ENCODE assay signal across 16 cellular contexts in the genomic region with DNA sequence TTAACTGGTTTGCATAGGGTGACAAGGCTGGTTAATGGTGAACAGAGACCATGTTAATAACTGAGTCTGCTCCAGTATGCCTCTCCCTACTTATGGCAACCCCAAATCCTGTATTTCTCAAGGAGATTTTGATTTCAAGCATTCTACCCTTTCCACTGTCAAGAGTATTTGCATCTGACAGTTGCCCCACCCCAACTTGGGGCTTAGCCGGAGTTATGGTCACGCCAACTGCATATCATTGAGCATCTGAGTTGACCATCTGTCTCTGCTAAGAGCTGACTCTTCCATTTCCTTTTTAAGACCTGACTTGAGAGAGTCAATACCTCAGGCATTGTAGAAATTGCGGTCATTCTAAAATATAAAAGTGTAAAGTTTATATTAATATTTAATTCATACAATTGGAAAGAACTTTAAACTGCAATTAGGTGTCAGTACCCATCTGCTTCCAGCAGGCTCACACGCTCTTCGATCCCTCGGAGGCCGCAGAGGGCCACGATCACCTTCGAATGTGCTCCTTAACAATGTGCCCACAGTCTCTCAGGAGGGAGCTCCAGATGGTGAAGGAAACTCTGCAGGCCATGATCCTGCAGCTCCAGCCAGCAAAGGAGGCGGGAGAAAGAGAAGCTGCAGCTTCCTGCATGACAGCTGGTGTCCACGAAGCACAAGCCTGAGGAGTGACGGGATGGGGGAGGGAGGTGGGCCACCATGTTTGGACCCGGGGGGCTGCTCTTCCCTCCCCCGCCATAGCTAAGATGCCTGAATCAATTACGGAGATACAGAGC.
DNase-seq lines count a peak whose midpoint lies in the region; ATAC-seq, FAIRE-seq and TF ChIP-seq lines count a peak whose summit lies in the region.
"Had no signal": no experiment of that assay in that cellular context is flagged by ENCODE, and none has a peak within 500 bp of the region (broad histone marks: within the 10 kb centered on the region; RNA-seq: fewer than 3 reads in every experiment).

No MANE protein-coding gene starts in this region.

- no peak for TF ChIP-seq CTCF in GM23338 (conservative IDR thresholded peaks at IDR 0.05; ENCODE audit: low read depth in 2 of 2)
- no peak for TF ChIP-seq CTCF in H1 (IDR thresholded peaks at IDR 0.05; ENCODE audit: control extremely low read depth in 1 of 3, insufficient read depth in 1 of 3, low read depth in 1 of 3, low read length in 3 of 3)
- TF ChIP-seq CTCF in neural progenitor cell (IDR thresholded peaks at IDR 0.05) = no peak
- no peak for TF ChIP-seq CTCF in foreskin fibroblast (IDR thresholded peaks at IDR 0.05; ENCODE audit: low read depth, low read length)

- H4K20me1 ChIP-seq in GM23338 (replicated peaks; ENCODE audit: insufficient read depth) (no peaks in the 10 kb centered on the region), H1 (replicated peaks in 1 of 2; ENCODE audit: control insufficient read depth in 1 of 2, insufficient read depth in 2 of 2, low read length in 2 of 2) (no peaks in the 10 kb centered on the region), neural progenitor cell (ENCODE audit: low read depth) (no peaks in the 10 kb centered on the region)

- 0 out of 2 replicates have a peak, but pooled peaks cover 4% of the 10 kb centered on the region for H3K9me2 ChIP-seq in GM23338 (ENCODE audit: insufficient read depth)

- WGBS in H1 (ENCODE audit: extremely low coverage in 1 of 2, insufficient coverage in 1 of 2, insufficient read length in 1 of 2, insufficient replicate concordance in 2 of 2, low coverage in 1 of 2, low lambda C conversion rate in 2 of 2, missing lambda C conversion rate in 1 of 2), 2 experiments = 88% methylated on average over 13 of the region's 15 CpGs; no CpG with 5 or more reads in 1 of the 2 experiments

- no peak overlapping the region for H4K8ac ChIP-seq in H1 (ENCODE audit: extremely low read depth, insufficient read depth, low read length)

- H3K56ac ChIP-seq in H1 (replicated peaks; ENCODE audit: insufficient read length, low read depth, low read length) = no peak overlapping the region

- ATAC-seq in GM23338 = peak; percentile 76

- H3K4me2 ChIP-seq in GM23338 = no peak overlapping the region
- no peak overlapping the region for H3K4me2 ChIP-seq in H1 (ENCODE audit: insufficient read depth in 1 of 2, low read depth in 2 of 2, low read length in 2 of 2)
- H3K4me2 ChIP-seq in neural progenitor cell = no peak overlapping the region
- H3K4me2 ChIP-seq: PC-9 had no signal

- H3K79me1 ChIP-seq in H1 (ENCODE audit: low read depth, low read length) = no peaks in the 10 kb centered on the region

- H2AK5ac ChIP-seq in H1 (ENCODE audit: low read depth, low read length) = no peak overlapping the region

- no peak overlapping the region for H3K23ac ChIP-seq in H1 (ENCODE audit: insufficient read length)

- CTCF ChIA-PET in H1 (lab: Charles Lee; ENCODE audit: partially characterized antibody) = interaction anchor here (1.0 kb wide), 1 partner anchor 8 kb away, joined by 3 read pairs; no protein-coding TSS in a partner anchor

- H3K27me3 Mint-ChIP-seq in GM23338 (ENCODE audit: insufficient read depth, low read depth, poor library complexity) (no peaks in the 10 kb centered on the region), neural progenitor cell (ENCODE audit: insufficient read depth, low read depth) (no peaks in the 10 kb centered on the region), immature natural killer cell (ENCODE audit: low read depth in 3 of 3) (peaks cover 0 to 4% (median 0%) of the 10 kb centered on the region in 3 donors)

- H3K4me1 ChIP-seq in GM23338 (ENCODE audit: insufficient read depth) = peaks cover 7% of the 10 kb centered on the region; the same call in 1 of the 2 replicates
- peaks cover 0 to 6% (median 0%) of the 10 kb centered on the region in 4 experiments; a peak in 1 of 7 replicates for H3K4me1 ChIP-seq in H1 (replicated peaks in 1 of 4; ENCODE audit: control insufficient read depth in 3 of 4, insufficient read depth in 4 of 4, low read length in 3 of 4)
- H3K4me1 ChIP-seq in neural progenitor cell = no peaks in the 10 kb centered on the region

- no peaks in the 10 kb centered on the region for H3K36me3 Mint-ChIP-seq in GM23338 (ENCODE audit: low read depth)
- H3K36me3 Mint-ChIP-seq in neural progenitor cell = no peaks in the 10 kb centered on the region
- peaks cover 0 to 11% (median 0%) of the 10 kb centered on the region in 3 donors for H3K36me3 Mint-ChIP-seq in immature natural killer cell

- no peak overlapping the region for H4K5ac ChIP-seq in H1 (ENCODE audit: insufficient read length, low read depth, low read length)

- H3F3A ChIP-seq in GM23338 (replicated peaks; ENCODE audit: low read depth) (peaks cover 6% of the 10 kb centered on the region; the same call in 1 of the 2 replicates), neural progenitor cell (ENCODE audit: low read depth) (no peaks in the 10 kb centered on the region)

- H2BK15ac ChIP-seq in H1 (ENCODE audit: low read length) = no peak overlapping the region

- no peaks in the 10 kb centered on the region for H3K79me2 ChIP-seq in GM23338 (replicated peaks; ENCODE audit: insufficient read depth)
- H3K79me2 ChIP-seq in H1 (ENCODE audit: control insufficient read depth in 1 of 2, insufficient read depth in 2 of 2, low read length in 2 of 2) = no peaks in the 10 kb centered on the region
- no peaks in the 10 kb centered on the region for H3K79me2 ChIP-seq in neural progenitor cell (ENCODE audit: low read depth)

- H3K14ac ChIP-seq in H1 (ENCODE audit: insufficient read length) = no peak overlapping the region

- no peak overlapping the region for H2BK5ac ChIP-seq in H1 (ENCODE audit: low read depth, low read length)

- no peaks in the 10 kb centered on the region for H3K23me2 ChIP-seq in H1 (ENCODE audit: low read depth, low read length)

- H3K4me1 Mint-ChIP-seq in GM23338 = peaks cover 12% of the 10 kb centered on the region
- peaks cover 27% of the 10 kb centered on the region for H3K4me1 Mint-ChIP-seq in neural progenitor cell
- no peaks in the 10 kb centered on the region for H3K4me1 Mint-ChIP-seq in immature natural killer cell
- H3K4me1 Mint-ChIP-seq: CD14-positive monocyte had no signal

- H3K27ac Mint-ChIP-seq in GM23338 = no peak overlapping the region
- peak overlapping the region; percentile 64 for H3K27ac Mint-ChIP-seq in neural progenitor cell
- no peak overlapping the region for H3K27ac Mint-ChIP-seq in immature natural killer cell

- H3K9me3 ChIP-seq in H1 (ENCODE audit: insufficient read depth in 2 of 2, low read depth in 1 of 2, low read length in 1 of 2) (peaks cover 0 to 4% of the 10 kb centered on the region in 2 experiments; a peak in 1 of 4 replicates), neural progenitor cell (ENCODE audit: low read depth) (no peaks in the 10 kb centered on the region)

- no peaks in the 10 kb centered on the region for H3K27me3 ChIP-seq in GM23338 (ENCODE audit: insufficient read depth)
- H3K27me3 ChIP-seq in H1 (replicated peaks in 1 of 4; ENCODE audit: control insufficient read depth in 3 of 4, extremely low read depth in 1 of 4, insufficient read depth in 3 of 4, low read length in 3 of 4) = no peaks in the 10 kb centered on the region
- H3K27me3 ChIP-seq in neural progenitor cell = no peaks in the 10 kb centered on the region

- no peak overlapping the region for H3K18ac ChIP-seq in H1 (ENCODE audit: extremely low read depth, low read length)

- H2AFZ ChIP-seq in GM23338 (no peak overlapping the region), H1 (ENCODE audit: low read length) (no peak overlapping the region), neural progenitor cell (replicated peaks) (no peak overlapping the region)
- H2AFZ ChIP-seq: PC-9 had no signal

- no peak for TF ChIP-seq EP300 in H1 (IDR thresholded peaks at IDR 0.05; ENCODE audit: borderline replicate concordance in 1 of 2, low read depth in 2 of 2, low read length in 2 of 2)

- H3K4me3 ChIP-seq in GM23338 (no peak overlapping the region), H1 (ENCODE audit: extremely low read depth in 1 of 4, insufficient read depth in 2 of 4, low read depth in 3 of 4, low read length in 4 of 4) (no peak overlapping the region), neural progenitor cell (no peak overlapping the region), foreskin fibroblast (ENCODE audit: low read depth in 1 of 2, low read length in 2 of 2) (no peak overlapping the region)
- H3K4me3 ChIP-seq: PC-9 had no signal

- TF ChIP-seq RAD21 in H1 (IDR thresholded peaks at IDR 0.05 in 1 of 2, conservative IDR thresholded peaks at IDR 0.05 in 1 of 2; ENCODE audit: low read depth in 2 of 2, low read length in 2 of 2) = peak in 1 of 2 experiments; percentile 5; a peak in 1 of 4 replicates

- H3K27ac ChIP-seq in GM23338 (ENCODE audit: low read depth) = no peak overlapping the region
- no peak overlapping the region for H3K27ac ChIP-seq in H1 (ENCODE audit: low read depth, low read length)
- H3K27ac ChIP-seq in neural progenitor cell = no peak overlapping the region
- H3K27ac ChIP-seq: PC-9 had no signal

- DNase-seq in GM23338 (ENCODE audit: low spot score) (peak; percentile 44), NCI-H524 treated with DMSO at 0.1 percent for 48 hours (lab: John Stamatoyannopoulos, UW) (peak; percentile 93), H1 (ENCODE audit: low read depth in 1 of 2, low spot score in 2 of 2) (no peak), neural progenitor cell (ENCODE audit: low spot score) (no peak), immature natural killer cell (no peak), foreskin fibroblast (no peak), NK-92 (lab: John Stamatoyannopoulos, UW; ENCODE audit: unreplicated experiment) (no peak)
- no peak for DNase-seq in central memory CD4-positive, alpha-beta T cell
- DNase-seq: EL, HCEC 1CT, KBM-7, MV-4-11, NCI-H2029 treated with DMSO at 0.1 percent for 48 hours, PC-9 had no signal

- no peak overlapping the region for H4K91ac ChIP-seq in H1 (replicated peaks; ENCODE audit: insufficient read length, low read length)

- H3K9me3 Mint-ChIP-seq in GM23338 (peaks cover 4% of the 10 kb centered on the region; the same call in 2 of the 3 replicates), neural progenitor cell (no peaks in the 10 kb centered on the region), immature natural killer cell (no peaks in the 10 kb centered on the region)
- H3K9me3 Mint-ChIP-seq: CD14-positive monocyte had no signal

- H3K4me3 Mint-ChIP-seq in GM23338 (no peak overlapping the region), neural progenitor cell (no peak overlapping the region), immature natural killer cell (no peak overlapping the region)
- H3K4me3 Mint-ChIP-seq: CD14-positive monocyte had no signal

- no peak overlapping the region for H2BK12ac ChIP-seq in H1 (ENCODE audit: low read depth, low read length)

- H3K36me3 ChIP-seq in GM23338 (ENCODE audit: insufficient read depth) (no peaks in the 10 kb centered on the region; the same call in 1 of the 2 replicates), H1 (ENCODE audit: control insufficient read depth in 2 of 4, insufficient read depth in 4 of 4, low read length in 3 of 4) (no peaks in the 10 kb centered on the region), neural progenitor cell (no peaks in the 10 kb centered on the region)

- FAIRE-seq in H1 (lab: Jason Lieb, UNC) = no peak
- FAIRE-seq: GM19239 had no signal

- H2BK20ac ChIP-seq in H1 (ENCODE audit: low read length) = no peak overlapping the region

- H3K9ac ChIP-seq in H1 (replicated peaks in 1 of 4; ENCODE audit: extremely low read depth in 1 of 4, low read depth in 3 of 4, low read length in 3 of 4) = no peak overlapping the region
- H3K9ac ChIP-seq in neural progenitor cell = no peak overlapping the region

- no peak overlapping the region for H3K4ac ChIP-seq in H1 (replicated peaks; ENCODE audit: insufficient read length, low read depth, low read length)

- POLR2A ChIA-PET in H1 (lab: Charles Lee; ENCODE audit: partially characterized antibody) = no interaction called here

- H2BK120ac ChIP-seq in H1 (replicated peaks; ENCODE audit: low read depth, low read length) = no peak overlapping the region

- TF ChIP-seq POLR2A in H1 (IDR thresholded peaks at IDR 0.05; ENCODE audit: control extremely low read depth in 1 of 2, low read depth in 2 of 2, low read length in 2 of 2) = no peak

Comparison
In these comparisons a context has a peak if more than half of its experiments do, and no peak if none do; other contexts are left out.
1. DNase-seq: peak in GM23338 (single experiment) and NCI-H524 treated with DMSO at 0.1 percent for 48 hours (single experiment); none in H1 (0 of 2), neural progenitor cell (single experiment), immature natural killer cell (0 of 3), foreskin fibroblast (0 of 2), central memory CD4-positive, alpha-beta T cell (single experiment) and NK-92 (single experiment).